In the genomic region with DNA sequence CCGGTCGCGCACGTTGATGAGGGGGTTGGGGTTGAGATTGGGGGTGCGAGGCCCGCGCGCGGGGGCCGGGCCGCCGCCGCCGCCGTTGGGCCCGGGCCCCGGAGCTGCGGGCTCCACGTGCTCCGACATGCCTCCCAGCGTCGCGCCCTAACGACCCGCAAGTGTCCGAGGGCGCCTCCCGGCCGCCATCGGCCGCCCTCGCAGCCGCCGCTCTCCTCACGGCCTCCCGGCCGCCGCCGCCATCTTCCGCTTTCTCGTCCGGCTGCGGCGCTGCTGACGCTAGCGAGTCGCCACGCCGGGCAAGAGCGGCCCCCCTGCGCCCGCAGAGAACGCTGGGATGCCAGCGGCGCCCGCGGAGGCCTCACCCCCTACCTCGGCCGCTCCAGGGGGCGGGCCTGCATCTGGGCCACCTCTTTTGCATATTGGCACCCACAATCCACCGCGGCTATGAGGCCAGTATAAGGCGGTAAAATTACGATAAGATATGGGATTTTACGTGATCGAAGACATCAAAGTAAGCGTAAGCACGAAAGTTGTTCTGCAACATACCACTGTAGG, we compare ENCODE assay signal across 1 cellular context.
TF ChIP-seq lines count a peak whose summit lies in the region.

A gene (minus strand): TSS at position 256 of the 558 bp plus-strand sequence. CDS start 127 bp downstream, at position 129.

TF ChIP-seq in K562, 482 proteins besides CTCF, POLR2A, EP300 and RAD21 (continued from another document and continues in another):
- TF ChIP-seq, protein P1, sequence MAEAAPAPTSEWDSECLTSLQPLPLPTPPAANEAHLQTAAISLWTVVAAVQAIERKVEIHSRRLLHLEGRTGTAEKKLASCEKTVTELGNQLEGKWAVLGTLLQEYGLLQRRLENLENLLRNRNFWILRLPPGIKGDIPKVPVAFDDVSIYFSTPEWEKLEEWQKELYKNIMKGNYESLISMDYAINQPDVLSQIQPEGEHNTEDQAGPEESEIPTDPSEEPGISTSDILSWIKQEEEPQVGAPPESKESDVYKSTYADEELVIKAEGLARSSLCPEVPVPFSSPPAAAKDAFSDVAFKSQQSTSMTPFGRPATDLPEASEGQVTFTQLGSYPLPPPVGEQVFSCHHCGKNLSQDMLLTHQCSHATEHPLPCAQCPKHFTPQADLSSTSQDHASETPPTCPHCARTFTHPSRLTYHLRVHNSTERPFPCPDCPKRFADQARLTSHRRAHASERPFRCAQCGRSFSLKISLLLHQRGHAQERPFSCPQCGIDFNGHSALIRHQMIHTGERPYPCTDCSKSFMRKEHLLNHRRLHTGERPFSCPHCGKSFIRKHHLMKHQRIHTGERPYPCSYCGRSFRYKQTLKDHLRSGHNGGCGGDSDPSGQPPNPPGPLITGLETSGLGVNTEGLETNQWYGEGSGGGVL (CRISPR knock-in tag; IDR thresholded peaks at IDR 0.05), result no peak
- TF ChIP-seq C11orf30 (IDR thresholded peaks at IDR 0.05; ENCODE audit: low read depth) (no peak), NFRKB (IDR thresholded peaks at IDR 0.05; ENCODE audit: low read depth) (peak; percentile 57; the same call in 1 of the 2 replicates), EWSR1 (IDR thresholded peaks at IDR 0.05; ENCODE audit: borderline replicate concordance, low read depth, partially characterized antibody) (no peak), ZSCAN29 (IDR thresholded peaks at IDR 0.05) (no peak), TEAD4 (IDR thresholded peaks at IDR 0.05; ENCODE audit: low read length) (no peak), TEAD4 (CRISPR knock-in tag; IDR thresholded peaks at IDR 0.05; ENCODE audit: borderline replicate concordance) (no peak), RCOR1 (IDR thresholded peaks at IDR 0.05; ENCODE audit: borderline replicate concordance in 1 of 2, low read depth in 2 of 2, low read length in 2 of 2) (no peak), ZNF444 (CRISPR knock-in tag; IDR thresholded peaks at IDR 0.05) (no peak), MEF2D (tag; conservative IDR thresholded peaks at IDR 0.05; ENCODE audit: low read depth) (no peak), U2AF1 (optimal IDR thresholded peaks at IDR 0.05; ENCODE audit: low read depth, low read length) (peak; percentile 62), CBFA2T2 (conservative IDR thresholded peaks at IDR 0.05) (no peak), ETV5 (CRISPR knock-in tag; IDR thresholded peaks at IDR 0.05; ENCODE audit: low read depth) (no peak), GATA2 (CRISPR knock-in tag; IDR thresholded peaks at IDR 0.05) (no peak), OTX1 (CRISPR knock-in tag; IDR thresholded peaks at IDR 0.05) (no peak), MCM2 (IDR thresholded peaks at IDR 0.05; ENCODE audit: low read depth) (no peak), MTA3 (IDR thresholded peaks at IDR 0.05; ENCODE audit: borderline replicate concordance) (no peak), ZNF696 (CRISPR knock-in tag; conservative IDR thresholded peaks at IDR 0.05) (no peak), ZNF174 (CRISPR knock-in tag; IDR thresholded peaks at IDR 0.05) (no peak), MCM7 (IDR thresholded peaks at IDR 0.05) (no peak), SNIP1 (IDR thresholded peaks at IDR 0.05; ENCODE audit: low read depth) (peak; percentile 53), CBX2 (IDR thresholded peaks at IDR 0.05; ENCODE audit: insufficient read depth, low read length, poor library complexity, severe bottlenecking) (no peak), ZFX (CRISPR knock-in tag; IDR thresholded peaks at IDR 0.05) (peak; percentile 71), ILF3 (IDR thresholded peaks at IDR 0.05; ENCODE audit: borderline replicate concordance) (no peak), ZNF217 (CRISPR knock-in tag; IDR thresholded peaks at IDR 0.05) (no peak), NFIX (CRISPR knock-in tag; IDR thresholded peaks at IDR 0.05; ENCODE audit: low read depth) (no peak), SNRNP70 (optimal IDR thresholded peaks at IDR 0.05; ENCODE audit: low read depth, low read length) (no peak)
- TF ChIP-seq, protein P2, sequence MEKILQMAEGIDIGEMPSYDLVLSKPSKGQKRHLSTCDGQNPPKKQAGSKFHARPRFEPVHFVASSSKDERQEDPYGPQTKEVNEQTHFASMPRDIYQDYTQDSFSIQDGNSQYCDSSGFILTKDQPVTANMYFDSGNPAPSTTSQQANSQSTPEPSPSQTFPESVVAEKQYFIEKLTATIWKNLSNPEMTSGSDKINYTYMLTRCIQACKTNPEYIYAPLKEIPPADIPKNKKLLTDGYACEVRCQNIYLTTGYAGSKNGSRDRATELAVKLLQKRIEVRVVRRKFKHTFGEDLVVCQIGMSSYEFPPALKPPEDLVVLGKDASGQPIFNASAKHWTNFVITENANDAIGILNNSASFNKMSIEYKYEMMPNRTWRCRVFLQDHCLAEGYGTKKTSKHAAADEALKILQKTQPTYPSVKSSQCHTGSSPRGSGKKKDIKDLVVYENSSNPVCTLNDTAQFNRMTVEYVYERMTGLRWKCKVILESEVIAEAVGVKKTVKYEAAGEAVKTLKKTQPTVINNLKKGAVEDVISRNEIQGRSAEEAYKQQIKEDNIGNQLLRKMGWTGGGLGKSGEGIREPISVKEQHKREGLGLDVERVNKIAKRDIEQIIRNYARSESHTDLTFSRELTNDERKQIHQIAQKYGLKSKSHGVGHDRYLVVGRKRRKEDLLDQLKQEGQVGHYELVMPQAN (IDR thresholded peaks at IDR 0.05; ENCODE audit: borderline replicate concordance), result no peak
- TF ChIP-seq, protein P3, sequence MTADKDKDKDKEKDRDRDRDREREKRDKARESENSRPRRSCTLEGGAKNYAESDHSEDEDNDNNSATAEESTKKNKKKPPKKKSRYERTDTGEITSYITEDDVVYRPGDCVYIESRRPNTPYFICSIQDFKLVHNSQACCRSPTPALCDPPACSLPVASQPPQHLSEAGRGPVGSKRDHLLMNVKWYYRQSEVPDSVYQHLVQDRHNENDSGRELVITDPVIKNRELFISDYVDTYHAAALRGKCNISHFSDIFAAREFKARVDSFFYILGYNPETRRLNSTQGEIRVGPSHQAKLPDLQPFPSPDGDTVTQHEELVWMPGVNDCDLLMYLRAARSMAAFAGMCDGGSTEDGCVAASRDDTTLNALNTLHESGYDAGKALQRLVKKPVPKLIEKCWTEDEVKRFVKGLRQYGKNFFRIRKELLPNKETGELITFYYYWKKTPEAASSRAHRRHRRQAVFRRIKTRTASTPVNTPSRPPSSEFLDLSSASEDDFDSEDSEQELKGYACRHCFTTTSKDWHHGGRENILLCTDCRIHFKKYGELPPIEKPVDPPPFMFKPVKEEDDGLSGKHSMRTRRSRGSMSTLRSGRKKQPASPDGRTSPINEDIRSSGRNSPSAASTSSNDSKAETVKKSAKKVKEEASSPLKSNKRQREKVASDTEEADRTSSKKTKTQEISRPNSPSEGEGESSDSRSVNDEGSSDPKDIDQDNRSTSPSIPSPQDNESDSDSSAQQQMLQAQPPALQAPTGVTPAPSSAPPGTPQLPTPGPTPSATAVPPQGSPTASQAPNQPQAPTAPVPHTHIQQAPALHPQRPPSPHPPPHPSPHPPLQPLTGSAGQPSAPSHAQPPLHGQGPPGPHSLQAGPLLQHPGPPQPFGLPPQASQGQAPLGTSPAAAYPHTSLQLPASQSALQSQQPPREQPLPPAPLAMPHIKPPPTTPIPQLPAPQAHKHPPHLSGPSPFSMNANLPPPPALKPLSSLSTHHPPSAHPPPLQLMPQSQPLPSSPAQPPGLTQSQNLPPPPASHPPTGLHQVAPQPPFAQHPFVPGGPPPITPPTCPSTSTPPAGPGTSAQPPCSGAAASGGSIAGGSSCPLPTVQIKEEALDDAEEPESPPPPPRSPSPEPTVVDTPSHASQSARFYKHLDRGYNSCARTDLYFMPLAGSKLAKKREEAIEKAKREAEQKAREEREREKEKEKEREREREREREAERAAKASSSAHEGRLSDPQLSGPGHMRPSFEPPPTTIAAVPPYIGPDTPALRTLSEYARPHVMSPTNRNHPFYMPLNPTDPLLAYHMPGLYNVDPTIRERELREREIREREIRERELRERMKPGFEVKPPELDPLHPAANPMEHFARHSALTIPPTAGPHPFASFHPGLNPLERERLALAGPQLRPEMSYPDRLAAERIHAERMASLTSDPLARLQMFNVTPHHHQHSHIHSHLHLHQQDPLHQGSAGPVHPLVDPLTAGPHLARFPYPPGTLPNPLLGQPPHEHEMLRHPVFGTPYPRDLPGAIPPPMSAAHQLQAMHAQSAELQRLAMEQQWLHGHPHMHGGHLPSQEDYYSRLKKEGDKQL (CRISPR knock-in tag; IDR thresholded peaks at IDR 0.05; ENCODE audit: borderline replicate concordance), result no peak
- TF ChIP-seq, protein P4, sequence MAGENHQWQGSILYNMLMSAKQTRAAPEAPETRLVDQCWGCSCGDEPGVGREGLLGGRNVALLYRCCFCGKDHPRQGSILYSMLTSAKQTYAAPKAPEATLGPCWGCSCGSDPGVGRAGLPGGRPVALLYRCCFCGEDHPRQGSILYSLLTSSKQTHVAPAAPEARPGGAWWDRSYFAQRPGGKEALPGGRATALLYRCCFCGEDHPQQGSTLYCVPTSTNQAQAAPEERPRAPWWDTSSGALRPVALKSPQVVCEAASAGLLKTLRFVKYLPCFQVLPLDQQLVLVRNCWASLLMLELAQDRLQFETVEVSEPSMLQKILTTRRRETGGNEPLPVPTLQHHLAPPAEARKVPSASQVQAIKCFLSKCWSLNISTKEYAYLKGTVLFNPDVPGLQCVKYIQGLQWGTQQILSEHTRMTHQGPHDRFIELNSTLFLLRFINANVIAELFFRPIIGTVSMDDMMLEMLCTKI (IDR thresholded peaks at IDR 0.05; ENCODE audit: partially characterized antibody), result no peak
- TF ChIP-seq, protein P5, sequence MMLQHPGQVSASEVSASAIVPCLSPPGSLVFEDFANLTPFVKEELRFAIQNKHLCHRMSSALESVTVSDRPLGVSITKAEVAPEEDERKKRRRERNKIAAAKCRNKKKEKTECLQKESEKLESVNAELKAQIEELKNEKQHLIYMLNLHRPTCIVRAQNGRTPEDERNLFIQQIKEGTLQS (IDR thresholded peaks at IDR 0.05), result no peak
- TF ChIP-seq, protein P5 (CRISPR knock-in tag; conservative IDR thresholded peaks at IDR 0.05), result no peak
- TF ChIP-seq, protein P6, sequence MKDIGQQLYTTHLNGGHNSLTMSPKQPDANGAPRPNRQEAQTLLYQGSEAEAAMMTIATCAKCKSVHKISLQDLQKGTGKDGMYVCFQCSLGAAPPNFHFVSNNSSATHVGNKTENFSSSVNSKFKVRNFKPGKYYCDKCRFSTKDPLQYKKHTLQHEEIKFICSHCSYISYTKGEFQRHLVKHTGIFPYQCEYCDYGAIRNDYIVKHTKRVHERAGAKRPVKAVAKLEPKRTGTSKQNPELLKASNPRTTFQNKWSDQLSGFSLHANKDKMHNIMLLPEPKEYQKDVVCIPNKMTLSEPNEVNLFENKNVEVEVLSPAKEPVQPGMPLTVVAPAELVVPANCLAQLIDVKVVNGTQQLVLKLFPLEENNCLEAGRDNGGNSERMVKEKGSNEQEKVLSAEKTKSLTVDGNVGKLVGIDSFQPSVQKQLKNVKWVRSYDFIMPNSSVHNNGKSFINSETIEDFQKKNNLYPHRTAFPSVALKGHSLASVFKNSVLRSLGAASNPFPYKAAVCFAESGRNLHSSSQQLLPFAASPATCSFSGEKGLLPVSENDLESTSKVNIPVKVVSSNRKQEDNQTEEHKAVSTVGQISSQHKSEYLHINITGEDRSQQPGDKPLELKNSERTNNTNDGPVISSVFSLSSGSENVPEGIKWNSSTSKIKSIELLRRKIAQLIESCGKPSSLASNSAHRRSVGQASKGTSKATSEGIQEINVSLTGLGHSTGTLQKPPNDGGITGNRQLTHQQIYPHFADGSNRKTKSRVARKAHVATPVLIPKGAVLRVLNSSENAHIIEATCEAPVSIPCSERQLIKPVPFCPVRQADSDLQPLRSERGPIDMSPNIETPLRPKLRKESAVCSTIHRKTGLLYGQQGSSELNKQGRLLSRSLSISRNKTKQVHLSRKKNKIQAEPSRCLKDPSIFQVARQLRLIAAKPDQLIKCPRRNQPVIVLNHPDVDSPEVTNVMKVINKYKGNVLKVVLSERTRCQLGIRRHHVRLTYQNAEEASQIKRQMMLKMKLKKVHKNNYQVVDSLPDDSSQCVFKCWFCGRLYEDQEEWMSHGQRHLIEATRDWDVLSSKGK (CRISPR knock-in tag; IDR thresholded peaks at IDR 0.05), result no peak
- TF ChIP-seq, protein P7, sequence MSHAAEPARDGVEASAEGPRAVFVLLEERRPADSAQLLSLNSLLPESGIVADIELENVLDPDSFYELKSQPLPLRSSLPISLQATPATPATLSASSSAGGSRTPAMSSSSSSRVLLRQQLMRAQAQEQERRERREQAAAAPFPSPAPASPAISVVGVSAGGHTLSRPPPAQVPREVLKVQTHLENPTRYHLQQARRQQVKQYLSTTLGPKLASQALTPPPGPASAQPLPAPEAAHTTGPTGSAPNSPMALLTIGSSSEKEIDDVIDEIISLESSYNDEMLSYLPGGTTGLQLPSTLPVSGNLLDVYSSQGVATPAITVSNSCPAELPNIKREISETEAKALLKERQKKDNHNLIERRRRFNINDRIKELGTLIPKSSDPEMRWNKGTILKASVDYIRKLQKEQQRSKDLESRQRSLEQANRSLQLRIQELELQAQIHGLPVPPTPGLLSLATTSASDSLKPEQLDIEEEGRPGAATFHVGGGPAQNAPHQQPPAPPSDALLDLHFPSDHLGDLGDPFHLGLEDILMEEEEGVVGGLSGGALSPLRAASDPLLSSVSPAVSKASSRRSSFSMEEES (CRISPR knock-in tag; IDR thresholded peaks at IDR 0.05), result no peak
- TF ChIP-seq, protein P8, sequence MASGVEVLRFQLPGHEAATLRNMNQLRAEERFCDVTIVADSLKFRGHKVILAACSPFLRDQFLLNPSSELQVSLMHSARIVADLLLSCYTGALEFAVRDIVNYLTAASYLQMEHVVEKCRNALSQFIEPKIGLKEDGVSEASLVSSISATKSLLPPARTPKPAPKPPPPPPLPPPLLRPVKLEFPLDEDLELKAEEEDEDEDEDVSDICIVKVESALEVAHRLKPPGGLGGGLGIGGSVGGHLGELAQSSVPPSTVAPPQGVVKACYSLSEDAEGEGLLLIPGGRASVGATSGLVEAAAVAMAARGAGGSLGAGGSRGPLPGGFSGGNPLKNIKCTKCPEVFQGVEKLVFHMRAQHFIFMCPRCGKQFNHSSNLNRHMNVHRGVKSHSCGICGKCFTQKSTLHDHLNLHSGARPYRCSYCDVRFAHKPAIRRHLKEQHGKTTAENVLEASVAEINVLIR (CRISPR knock-in tag; IDR thresholded peaks at IDR 0.05), result no peak
- TF ChIP-seq, protein P9, sequence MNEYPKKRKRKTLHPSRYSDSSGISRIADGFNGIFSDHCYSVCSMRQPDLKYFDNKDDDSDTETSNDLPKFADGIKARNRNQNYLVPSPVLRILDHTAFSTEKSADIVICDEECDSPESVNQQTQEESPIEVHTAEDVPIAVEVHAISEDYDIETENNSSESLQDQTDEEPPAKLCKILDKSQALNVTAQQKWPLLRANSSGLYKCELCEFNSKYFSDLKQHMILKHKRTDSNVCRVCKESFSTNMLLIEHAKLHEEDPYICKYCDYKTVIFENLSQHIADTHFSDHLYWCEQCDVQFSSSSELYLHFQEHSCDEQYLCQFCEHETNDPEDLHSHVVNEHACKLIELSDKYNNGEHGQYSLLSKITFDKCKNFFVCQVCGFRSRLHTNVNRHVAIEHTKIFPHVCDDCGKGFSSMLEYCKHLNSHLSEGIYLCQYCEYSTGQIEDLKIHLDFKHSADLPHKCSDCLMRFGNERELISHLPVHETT (CRISPR knock-in tag; conservative IDR thresholded peaks at IDR 0.05 in 1 of 2, IDR thresholded peaks at IDR 0.05 in 1 of 2), result peak in 1 of 2 experiments; percentile 84; a peak in 1 of 4 replicates
- TF ChIP-seq, protein P10, sequence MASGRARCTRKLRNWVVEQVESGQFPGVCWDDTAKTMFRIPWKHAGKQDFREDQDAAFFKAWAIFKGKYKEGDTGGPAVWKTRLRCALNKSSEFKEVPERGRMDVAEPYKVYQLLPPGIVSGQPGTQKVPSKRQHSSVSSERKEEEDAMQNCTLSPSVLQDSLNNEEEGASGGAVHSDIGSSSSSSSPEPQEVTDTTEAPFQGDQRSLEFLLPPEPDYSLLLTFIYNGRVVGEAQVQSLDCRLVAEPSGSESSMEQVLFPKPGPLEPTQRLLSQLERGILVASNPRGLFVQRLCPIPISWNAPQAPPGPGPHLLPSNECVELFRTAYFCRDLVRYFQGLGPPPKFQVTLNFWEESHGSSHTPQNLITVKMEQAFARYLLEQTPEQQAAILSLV (tag; IDR thresholded peaks at IDR 0.05), result no peak
